In genomic region chr19:57099199-57099661, GRCh38 we compare ENCODE assay signal across 1 cellular context.
TF ChIP-seq lines count a peak whose summit lies in the region.

No MANE protein-coding gene starts in this region.

TF ChIP-seq in HepG2, 621 proteins besides CTCF, POLR2A, EP300 and RAD21 (continued from another document and continues in another):
- TF ChIP-seq, protein P1, sequence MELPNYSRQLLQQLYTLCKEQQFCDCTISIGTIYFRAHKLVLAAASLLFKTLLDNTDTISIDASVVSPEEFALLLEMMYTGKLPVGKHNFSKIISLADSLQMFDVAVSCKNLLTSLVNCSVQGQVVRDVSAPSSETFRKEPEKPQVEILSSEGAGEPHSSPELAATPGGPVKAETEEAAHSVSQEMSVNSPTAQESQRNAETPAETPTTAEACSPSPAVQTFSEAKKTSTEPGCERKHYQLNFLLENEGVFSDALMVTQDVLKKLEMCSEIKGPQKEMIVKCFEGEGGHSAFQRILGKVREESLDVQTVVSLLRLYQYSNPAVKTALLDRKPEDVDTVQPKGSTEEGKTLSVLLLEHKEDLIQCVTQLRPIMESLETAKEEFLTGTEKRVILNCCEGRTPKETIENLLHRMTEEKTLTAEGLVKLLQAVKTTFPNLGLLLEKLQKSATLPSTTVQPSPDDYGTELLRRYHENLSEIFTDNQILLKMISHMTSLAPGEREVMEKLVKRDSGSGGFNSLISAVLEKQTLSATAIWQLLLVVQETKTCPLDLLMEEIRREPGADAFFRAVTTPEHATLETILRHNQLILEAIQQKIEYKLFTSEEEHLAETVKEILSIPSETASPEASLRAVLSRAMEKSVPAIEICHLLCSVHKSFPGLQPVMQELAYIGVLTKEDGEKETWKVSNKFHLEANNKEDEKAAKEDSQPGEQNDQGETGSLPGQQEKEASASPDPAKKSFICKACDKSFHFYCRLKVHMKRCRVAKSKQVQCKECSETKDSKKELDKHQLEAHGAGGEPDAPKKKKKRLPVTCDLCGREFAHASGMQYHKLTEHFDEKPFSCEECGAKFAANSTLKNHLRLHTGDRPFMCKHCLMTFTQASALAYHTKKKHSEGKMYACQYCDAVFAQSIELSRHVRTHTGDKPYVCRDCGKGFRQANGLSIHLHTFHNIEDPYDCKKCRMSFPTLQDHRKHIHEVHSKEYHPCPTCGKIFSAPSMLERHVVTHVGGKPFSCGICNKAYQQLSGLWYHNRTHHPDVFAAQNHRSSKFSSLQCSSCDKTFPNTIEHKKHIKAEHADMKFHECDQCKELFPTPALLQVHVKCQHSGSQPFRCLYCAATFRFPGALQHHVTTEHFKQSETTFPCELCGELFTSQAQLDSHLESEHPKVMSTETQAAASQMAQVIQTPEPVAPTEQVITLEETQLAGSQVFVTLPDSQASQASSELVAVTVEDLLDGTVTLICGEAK (IDR thresholded peaks at IDR 0.05) = no peak
- TF ChIP-seq, protein P1 (CRISPR knock-in tag; IDR thresholded peaks at IDR 0.05) = peak; percentile 55
- no peak for TF ChIP-seq ZFP36L2 (CRISPR knock-in tag; IDR thresholded peaks at IDR 0.05)
- no peak for TF ChIP-seq ZNF337 (CRISPR knock-in tag; IDR thresholded peaks at IDR 0.05; ENCODE audit: borderline replicate concordance, low read depth)
- no peak for TF ChIP-seq STAT5B (CRISPR knock-in tag; IDR thresholded peaks at IDR 0.05)
- TF ChIP-seq ZBTB14 (CRISPR knock-in tag; IDR thresholded peaks at IDR 0.05) = no peak
- TF ChIP-seq, protein P2, sequence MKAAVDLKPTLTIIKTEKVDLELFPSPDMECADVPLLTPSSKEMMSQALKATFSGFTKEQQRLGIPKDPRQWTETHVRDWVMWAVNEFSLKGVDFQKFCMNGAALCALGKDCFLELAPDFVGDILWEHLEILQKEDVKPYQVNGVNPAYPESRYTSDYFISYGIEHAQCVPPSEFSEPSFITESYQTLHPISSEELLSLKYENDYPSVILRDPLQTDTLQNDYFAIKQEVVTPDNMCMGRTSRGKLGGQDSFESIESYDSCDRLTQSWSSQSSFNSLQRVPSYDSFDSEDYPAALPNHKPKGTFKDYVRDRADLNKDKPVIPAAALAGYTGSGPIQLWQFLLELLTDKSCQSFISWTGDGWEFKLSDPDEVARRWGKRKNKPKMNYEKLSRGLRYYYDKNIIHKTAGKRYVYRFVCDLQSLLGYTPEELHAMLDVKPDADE (CRISPR knock-in tag; IDR thresholded peaks at IDR 0.05) = no peak
- TF ChIP-seq SP1 (IDR thresholded peaks at IDR 0.05) = no peak
- TF ChIP-seq SP1 (CRISPR knock-in tag; IDR thresholded peaks at IDR 0.05) = peak; percentile 24; the same call in 1 of the 2 replicates
- no peak for TF ChIP-seq TBP (CRISPR knock-in tag; IDR thresholded peaks at IDR 0.05)
- peak; percentile 49; the same call in 1 of the 2 replicates for TF ChIP-seq THAP9 (CRISPR knock-in tag; IDR thresholded peaks at IDR 0.05; ENCODE audit: borderline replicate concordance)
- no peak for TF ChIP-seq FLYWCH1 (CRISPR knock-in tag; IDR thresholded peaks at IDR 0.05)
- TF ChIP-seq, protein P3, sequence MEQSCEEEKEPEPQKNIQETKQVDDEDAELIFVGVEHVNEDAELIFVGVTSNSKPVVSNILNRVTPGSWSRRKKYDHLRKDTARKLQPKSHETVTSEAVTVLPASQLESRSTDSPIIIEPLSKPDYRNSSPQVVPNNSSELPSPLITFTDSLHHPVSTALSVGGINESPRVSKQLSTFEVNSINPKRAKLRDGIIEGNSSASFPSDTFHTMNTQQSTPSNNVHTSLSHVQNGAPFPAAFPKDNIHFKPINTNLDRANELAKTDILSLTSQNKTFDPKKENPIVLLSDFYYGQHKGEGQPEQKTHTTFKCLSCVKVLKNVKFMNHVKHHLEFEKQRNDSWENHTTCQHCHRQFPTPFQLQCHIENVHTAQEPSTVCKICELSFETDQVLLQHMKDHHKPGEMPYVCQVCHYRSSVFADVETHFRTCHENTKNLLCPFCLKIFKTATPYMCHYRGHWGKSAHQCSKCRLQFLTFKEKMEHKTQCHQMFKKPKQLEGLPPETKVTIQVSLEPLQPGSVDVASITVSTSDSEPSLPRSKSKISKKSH (CRISPR knock-in tag; IDR thresholded peaks at IDR 0.05; ENCODE audit: borderline replicate concordance) = 0 out of 2 replicates have a peak, but pooled peaks have one; percentile 46
- no peak for TF ChIP-seq HNRNPK (IDR thresholded peaks at IDR 0.05; ENCODE audit: low read depth, low read length, poor library complexity, severe bottlenecking)
- no peak for TF ChIP-seq ZBTB39 (CRISPR knock-in tag; IDR thresholded peaks at IDR 0.05)
- no peak for TF ChIP-seq GPN1 (CRISPR knock-in tag; IDR thresholded peaks at IDR 0.05; ENCODE audit: borderline replicate concordance)
- TF ChIP-seq ZNF207 (IDR thresholded peaks at IDR 0.05; ENCODE audit: borderline replicate concordance) = no peak
- TF ChIP-seq PRMT3 (CRISPR knock-in tag; IDR thresholded peaks at IDR 0.05; ENCODE audit: borderline replicate concordance, low read depth) = no peak
- TF ChIP-seq KDM5A (IDR thresholded peaks at IDR 0.05; ENCODE audit: borderline replicate concordance, low read length) = no peak
- TF ChIP-seq ZNF772 (CRISPR knock-in tag; IDR thresholded peaks at IDR 0.05) = 0 out of 2 replicates have a peak, but pooled peaks have one; percentile 21
- peak; percentile 62; the same call in 1 of the 2 replicates for TF ChIP-seq CHD4 (IDR thresholded peaks at IDR 0.05; ENCODE audit: borderline replicate concordance, low read length)
- no peak for TF ChIP-seq TCF12 (IDR thresholded peaks at IDR 0.05)
- TF ChIP-seq TCF12 (CRISPR knock-in tag; IDR thresholded peaks at IDR 0.05) = no peak
- 0 out of 4 replicates have a peak, but pooled peaks of 1 of the 2 experiments have one; percentile 41 for TF ChIP-seq KLF16 (CRISPR knock-in tag; IDR thresholded peaks at IDR 0.05)
- peak; percentile 48; the same call in 1 of the 2 replicates for TF ChIP-seq ZNF430 (CRISPR knock-in tag; IDR thresholded peaks at IDR 0.05)
- no peak for TF ChIP-seq ZNF7 (CRISPR knock-in tag; IDR thresholded peaks at IDR 0.05)
- TF ChIP-seq, protein P4, sequence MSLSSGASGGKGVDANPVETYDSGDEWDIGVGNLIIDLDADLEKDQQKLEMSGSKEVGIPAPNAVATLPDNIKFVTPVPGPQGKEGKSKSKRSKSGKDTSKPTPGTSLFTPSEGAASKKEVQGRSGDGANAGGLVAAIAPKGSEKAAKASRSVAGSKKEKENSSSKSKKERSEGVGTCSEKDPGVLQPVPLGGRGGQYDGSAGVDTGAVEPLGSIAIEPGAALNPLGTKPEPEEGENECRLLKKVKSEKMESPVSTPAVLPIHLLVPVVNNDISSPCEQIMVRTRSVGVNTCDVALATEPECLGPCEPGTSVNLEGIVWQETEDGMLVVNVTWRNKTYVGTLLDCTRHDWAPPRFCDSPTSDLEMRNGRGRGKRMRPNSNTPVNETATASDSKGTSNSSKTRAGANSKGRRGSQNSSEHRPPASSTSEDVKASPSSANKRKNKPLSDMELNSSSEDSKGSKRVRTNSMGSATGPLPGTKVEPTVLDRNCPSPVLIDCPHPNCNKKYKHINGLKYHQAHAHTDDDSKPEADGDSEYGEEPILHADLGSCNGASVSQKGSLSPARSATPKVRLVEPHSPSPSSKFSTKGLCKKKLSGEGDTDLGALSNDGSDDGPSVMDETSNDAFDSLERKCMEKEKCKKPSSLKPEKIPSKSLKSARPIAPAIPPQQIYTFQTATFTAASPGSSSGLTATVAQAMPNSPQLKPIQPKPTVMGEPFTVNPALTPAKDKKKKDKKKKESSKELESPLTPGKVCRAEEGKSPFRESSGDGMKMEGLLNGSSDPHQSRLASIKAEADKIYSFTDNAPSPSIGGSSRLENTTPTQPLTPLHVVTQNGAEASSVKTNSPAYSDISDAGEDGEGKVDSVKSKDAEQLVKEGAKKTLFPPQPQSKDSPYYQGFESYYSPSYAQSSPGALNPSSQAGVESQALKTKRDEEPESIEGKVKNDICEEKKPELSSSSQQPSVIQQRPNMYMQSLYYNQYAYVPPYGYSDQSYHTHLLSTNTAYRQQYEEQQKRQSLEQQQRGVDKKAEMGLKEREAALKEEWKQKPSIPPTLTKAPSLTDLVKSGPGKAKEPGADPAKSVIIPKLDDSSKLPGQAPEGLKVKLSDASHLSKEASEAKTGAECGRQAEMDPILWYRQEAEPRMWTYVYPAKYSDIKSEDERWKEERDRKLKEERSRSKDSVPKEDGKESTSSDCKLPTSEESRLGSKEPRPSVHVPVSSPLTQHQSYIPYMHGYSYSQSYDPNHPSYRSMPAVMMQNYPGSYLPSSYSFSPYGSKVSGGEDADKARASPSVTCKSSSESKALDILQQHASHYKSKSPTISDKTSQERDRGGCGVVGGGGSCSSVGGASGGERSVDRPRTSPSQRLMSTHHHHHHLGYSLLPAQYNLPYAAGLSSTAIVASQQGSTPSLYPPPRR (CRISPR knock-in tag; IDR thresholded peaks at IDR 0.05; ENCODE audit: borderline replicate concordance) = no peak
- 0 out of 2 replicates have a peak, but pooled peaks have one; percentile 74 for TF ChIP-seq ZNF619 (CRISPR knock-in tag; IDR thresholded peaks at IDR 0.05)
- no peak for TF ChIP-seq NBN (conservative IDR thresholded peaks at IDR 0.05)
- no peak for TF ChIP-seq HIVEP1 (CRISPR knock-in tag; IDR thresholded peaks at IDR 0.05)
- no peak for TF ChIP-seq ZNF724P (CRISPR knock-in tag; IDR thresholded peaks at IDR 0.05; ENCODE audit: borderline replicate concordance)
- TF ChIP-seq, protein P5, sequence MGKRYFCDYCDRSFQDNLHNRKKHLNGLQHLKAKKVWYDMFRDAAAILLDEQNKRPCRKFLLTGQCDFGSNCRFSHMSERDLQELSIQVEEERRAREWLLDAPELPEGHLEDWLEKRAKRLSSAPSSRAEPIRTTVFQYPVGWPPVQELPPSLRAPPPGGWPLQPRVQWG (CRISPR knock-in tag; IDR thresholded peaks at IDR 0.05; ENCODE audit: borderline replicate concordance, low read depth) = 0 out of 2 replicates have a peak, but pooled peaks have one; percentile 64
- no peak for TF ChIP-seq CENPBD1 (CRISPR knock-in tag; IDR thresholded peaks at IDR 0.05; ENCODE audit: borderline replicate concordance, low read depth)
